ENCODE assay signal across 1 cellular context in the genomic region with DNA sequence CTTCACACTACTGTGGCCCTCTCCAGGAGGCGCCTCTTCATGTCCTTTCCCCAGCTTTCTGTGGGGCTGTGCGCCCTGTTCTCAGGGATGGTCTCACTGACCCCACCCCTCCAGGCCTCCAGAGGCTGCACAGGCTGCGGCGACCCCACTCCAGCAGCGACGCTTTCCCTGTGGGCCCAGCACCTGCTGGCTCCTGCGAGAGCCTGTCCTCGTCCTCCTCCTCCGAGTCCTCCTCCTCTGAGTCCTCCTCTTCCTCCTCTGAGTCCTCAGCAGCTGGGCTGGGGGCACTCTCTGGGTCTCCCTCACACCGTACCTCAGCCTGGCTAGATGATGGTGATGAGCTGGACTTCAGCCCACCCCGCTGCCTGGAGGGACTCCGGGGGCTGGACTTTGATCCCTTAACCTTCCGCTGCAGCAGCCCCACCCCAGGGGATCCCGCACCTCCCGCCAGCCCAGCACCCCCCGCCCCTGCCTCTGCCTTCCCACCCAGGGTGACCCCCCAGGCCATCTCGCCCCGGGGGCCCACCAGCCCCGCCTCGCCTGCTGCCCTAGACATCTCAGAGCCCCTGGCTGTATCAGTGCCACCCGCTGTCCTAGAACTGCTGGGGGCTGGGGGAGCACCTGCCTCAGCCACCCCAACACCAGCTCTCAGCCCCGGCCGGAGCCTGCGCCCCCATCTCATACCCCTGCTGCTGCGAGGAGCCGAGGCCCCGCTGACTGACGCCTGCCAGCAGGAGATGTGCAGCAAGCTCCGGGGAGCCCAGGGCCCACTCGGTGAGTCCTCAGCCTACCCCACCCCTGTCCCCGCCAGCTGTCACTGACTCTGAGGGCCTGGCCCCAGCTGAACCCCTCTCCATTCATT.
TF ChIP-seq lines count a peak whose summit lies in the region.

No MANE protein-coding gene starts in this region.

TF ChIP-seq in HepG2, 621 proteins besides CTCF, POLR2A, EP300 and RAD21 (continued from another document and continues in another):
- TF ChIP-seq ZSCAN25 (CRISPR knock-in tag; IDR thresholded peaks at IDR 0.05) (peak; percentile 65; the same call in 1 of the 2 replicates), ZFX (CRISPR knock-in tag; IDR thresholded peaks at IDR 0.05; ENCODE audit: low read depth) (no peak), ZSCAN21 (CRISPR knock-in tag; IDR thresholded peaks at IDR 0.05; ENCODE audit: borderline replicate concordance) (no peak), HDAC2 (CRISPR knock-in tag; IDR thresholded peaks at IDR 0.05) (no peak), STAT5B (CRISPR knock-in tag; IDR thresholded peaks at IDR 0.05) (no peak), ZNF264 (CRISPR knock-in tag; IDR thresholded peaks at IDR 0.05) (no peak), ZNF772 (CRISPR knock-in tag; IDR thresholded peaks at IDR 0.05) (0 out of 2 replicates have a peak, but pooled peaks have one; percentile 46), ZSCAN20 (CRISPR knock-in tag; IDR thresholded peaks at IDR 0.05; ENCODE audit: borderline replicate concordance) (no peak), REST (IDR thresholded peaks at IDR 0.05; ENCODE audit: borderline replicate concordance in 1 of 2, low read depth in 1 of 2, low read length in 2 of 2) (no peak), ZNF614 (CRISPR knock-in tag; IDR thresholded peaks at IDR 0.05; ENCODE audit: borderline replicate concordance) (no peak), TCF7 (IDR thresholded peaks at IDR 0.05; ENCODE audit: low read depth) (no peak), ZNF326 (CRISPR knock-in tag; IDR thresholded peaks at IDR 0.05; ENCODE audit: borderline replicate concordance) (no peak), ZBTB33 (CRISPR knock-in tag; IDR thresholded peaks at IDR 0.05) (peak; percentile 43; the same call in 1 of the 2 replicates), ZNF367 (CRISPR knock-in tag; IDR thresholded peaks at IDR 0.05; ENCODE audit: borderline replicate concordance) (no peak), NFIB (CRISPR knock-in tag; IDR thresholded peaks at IDR 0.05; ENCODE audit: borderline replicate concordance) (no peak), NFKB2 (CRISPR knock-in tag; IDR thresholded peaks at IDR 0.05; ENCODE audit: borderline replicate concordance) (peak; percentile 22; the same call in 1 of the 2 replicates), ATF7-NPFF (CRISPR knock-in tag; IDR thresholded peaks at IDR 0.05; ENCODE audit: low read depth) (no peak), KAT8 (CRISPR knock-in tag; IDR thresholded peaks at IDR 0.05) (no peak), REXO4 (CRISPR knock-in tag; IDR thresholded peaks at IDR 0.05; ENCODE audit: borderline replicate concordance) (no peak), GATAD2A (CRISPR knock-in tag; IDR thresholded peaks at IDR 0.05) (no peak), HDAC1 (CRISPR knock-in tag; IDR thresholded peaks at IDR 0.05) (peak; percentile 16; the same call in 1 of the 2 replicates), ZBTB34 (CRISPR knock-in tag; IDR thresholded peaks at IDR 0.05) (no peak), ATRX (CRISPR knock-in tag; IDR thresholded peaks at IDR 0.05; ENCODE audit: borderline replicate concordance) (no peak), ZNF850 (CRISPR knock-in tag; conservative IDR thresholded peaks at IDR 0.05) (no peak), MNT (IDR thresholded peaks at IDR 0.05) (no peak), CAMTA2 (CRISPR knock-in tag; IDR thresholded peaks at IDR 0.05; ENCODE audit: borderline replicate concordance) (no peak), NKX3-1 (CRISPR knock-in tag; IDR thresholded peaks at IDR 0.05) (no peak)
- TF ChIP-seq, protein P1, sequence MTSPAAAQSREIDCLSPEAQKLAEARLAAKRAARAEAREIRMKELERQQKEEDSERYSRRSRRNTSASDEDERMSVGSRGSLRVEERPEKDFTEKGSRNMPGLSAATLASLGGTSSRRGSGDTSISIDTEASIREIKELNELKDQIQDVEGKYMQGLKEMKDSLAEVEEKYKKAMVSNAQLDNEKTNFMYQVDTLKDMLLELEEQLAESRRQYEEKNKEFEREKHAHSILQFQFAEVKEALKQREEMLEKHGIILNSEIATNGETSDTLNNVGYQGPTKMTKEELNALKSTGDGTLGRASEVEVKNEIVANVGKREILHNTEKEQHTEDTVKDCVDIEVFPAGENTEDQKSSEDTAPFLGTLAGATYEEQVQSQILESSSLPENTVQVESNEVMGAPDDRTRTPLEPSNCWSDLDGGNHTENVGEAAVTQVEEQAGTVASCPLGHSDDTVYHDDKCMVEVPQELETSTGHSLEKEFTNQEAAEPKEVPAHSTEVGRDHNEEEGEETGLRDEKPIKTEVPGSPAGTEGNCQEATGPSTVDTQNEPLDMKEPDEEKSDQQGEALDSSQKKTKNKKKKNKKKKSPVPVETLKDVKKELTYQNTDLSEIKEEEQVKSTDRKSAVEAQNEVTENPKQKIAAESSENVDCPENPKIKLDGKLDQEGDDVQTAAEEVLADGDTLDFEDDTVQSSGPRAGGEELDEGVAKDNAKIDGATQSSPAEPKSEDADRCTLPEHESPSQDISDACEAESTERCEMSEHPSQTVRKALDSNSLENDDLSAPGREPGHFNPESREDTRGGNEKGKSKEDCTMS (CRISPR knock-in tag; conservative IDR thresholded peaks at IDR 0.05): no peak
- TF ChIP-seq, protein P2, sequence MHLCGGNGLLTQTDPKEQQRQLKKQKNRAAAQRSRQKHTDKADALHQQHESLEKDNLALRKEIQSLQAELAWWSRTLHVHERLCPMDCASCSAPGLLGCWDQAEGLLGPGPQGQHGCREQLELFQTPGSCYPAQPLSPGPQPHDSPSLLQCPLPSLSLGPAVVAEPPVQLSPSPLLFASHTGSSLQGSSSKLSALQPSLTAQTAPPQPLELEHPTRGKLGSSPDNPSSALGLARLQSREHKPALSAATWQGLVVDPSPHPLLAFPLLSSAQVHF (CRISPR knock-in tag; IDR thresholded peaks at IDR 0.05): no peak
- TF ChIP-seq, protein P3, sequence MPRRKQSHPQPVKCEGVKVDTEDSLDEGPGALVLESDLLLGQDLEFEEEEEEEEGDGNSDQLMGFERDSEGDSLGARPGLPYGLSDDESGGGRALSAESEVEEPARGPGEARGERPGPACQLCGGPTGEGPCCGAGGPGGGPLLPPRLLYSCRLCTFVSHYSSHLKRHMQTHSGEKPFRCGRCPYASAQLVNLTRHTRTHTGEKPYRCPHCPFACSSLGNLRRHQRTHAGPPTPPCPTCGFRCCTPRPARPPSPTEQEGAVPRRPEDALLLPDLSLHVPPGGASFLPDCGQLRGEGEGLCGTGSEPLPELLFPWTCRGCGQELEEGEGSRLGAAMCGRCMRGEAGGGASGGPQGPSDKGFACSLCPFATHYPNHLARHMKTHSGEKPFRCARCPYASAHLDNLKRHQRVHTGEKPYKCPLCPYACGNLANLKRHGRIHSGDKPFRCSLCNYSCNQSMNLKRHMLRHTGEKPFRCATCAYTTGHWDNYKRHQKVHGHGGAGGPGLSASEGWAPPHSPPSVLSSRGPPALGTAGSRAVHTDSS (CRISPR knock-in tag; conservative IDR thresholded peaks at IDR 0.05): no peak
- TF ChIP-seq, protein P4, sequence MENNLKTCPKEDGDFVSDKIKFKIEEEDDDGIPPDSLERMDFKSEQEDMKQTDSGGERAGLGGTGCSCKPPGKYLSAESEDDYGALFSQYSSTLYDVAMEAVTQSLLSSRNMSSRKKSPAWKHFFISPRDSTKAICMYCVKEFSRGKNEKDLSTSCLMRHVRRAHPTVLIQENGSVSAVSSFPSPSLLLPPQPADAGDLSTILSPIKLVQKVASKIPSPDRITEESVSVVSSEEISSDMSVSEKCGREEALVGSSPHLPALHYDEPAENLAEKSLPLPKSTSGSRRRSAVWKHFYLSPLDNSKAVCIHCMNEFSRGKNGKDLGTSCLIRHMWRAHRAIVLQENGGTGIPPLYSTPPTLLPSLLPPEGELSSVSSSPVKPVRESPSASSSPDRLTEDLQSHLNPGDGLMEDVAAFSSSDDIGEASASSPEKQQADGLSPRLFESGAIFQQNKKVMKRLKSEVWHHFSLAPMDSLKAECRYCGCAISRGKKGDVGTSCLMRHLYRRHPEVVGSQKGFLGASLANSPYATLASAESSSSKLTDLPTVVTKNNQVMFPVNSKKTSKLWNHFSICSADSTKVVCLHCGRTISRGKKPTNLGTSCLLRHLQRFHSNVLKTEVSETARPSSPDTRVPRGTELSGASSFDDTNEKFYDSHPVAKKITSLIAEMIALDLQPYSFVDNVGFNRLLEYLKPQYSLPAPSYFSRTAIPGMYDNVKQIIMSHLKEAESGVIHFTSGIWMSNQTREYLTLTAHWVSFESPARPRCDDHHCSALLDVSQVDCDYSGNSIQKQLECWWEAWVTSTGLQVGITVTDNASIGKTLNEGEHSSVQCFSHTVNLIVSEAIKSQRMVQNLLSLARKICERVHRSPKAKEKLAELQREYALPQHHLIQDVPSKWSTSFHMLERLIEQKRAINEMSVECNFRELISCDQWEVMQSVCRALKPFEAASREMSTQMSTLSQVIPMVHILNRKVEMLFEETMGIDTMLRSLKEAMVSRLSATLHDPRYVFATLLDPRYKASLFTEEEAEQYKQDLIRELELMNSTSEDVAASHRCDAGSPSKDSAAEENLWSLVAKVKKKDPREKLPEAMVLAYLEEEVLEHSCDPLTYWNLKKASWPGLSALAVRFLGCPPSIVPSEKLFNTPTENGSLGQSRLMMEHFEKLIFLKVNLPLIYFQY (CRISPR knock-in tag; IDR thresholded peaks at IDR 0.05; ENCODE audit: borderline replicate concordance): no peak
- TF ChIP-seq, protein P5, sequence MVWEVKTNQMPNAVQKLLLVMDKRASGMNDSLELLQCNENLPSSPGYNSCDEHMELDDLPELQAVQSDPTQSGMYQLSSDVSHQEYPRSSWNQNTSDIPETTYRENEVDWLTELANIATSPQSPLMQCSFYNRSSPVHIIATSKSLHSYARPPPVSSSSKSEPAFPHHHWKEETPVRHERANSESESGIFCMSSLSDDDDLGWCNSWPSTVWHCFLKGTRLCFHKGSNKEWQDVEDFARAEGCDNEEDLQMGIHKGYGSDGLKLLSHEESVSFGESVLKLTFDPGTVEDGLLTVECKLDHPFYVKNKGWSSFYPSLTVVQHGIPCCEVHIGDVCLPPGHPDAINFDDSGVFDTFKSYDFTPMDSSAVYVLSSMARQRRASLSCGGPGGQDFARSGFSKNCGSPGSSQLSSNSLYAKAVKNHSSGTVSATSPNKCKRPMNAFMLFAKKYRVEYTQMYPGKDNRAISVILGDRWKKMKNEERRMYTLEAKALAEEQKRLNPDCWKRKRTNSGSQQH (CRISPR knock-in tag; IDR thresholded peaks at IDR 0.05; ENCODE audit: low read depth): no peak
- TF ChIP-seq, protein P6, sequence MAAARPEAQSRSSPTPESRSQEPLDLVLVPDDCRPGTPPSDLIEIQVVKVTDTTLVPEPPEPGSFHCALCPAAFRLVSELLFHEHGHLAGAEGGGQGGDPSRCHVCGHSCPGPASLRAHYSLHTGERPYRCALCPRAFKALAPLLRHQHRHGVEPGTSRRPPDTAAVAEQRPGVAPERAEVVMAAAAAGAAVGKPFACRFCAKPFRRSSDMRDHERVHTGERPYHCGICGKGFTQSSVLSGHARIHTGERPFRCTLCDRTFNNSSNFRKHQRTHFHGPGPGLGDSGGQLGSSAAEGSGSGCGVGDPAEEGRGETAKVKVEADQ (CRISPR knock-in tag; IDR thresholded peaks at IDR 0.05; ENCODE audit: borderline replicate concordance): 0 out of 2 replicates have a peak, but pooled peaks have one; percentile 56
